In genomic region chr22:50308597-50308935, GRCh38 we compare ENCODE assay signal across 8 cellular contexts. TPM values are rescaled to one million over a fixed set of nuclear protein-coding genes. Genes with fewer than 3 reads are reported as not detected.
DNase-seq lines count a peak whose midpoint lies in the region; ATAC-seq and TF ChIP-seq lines count a peak whose summit lies in the region.

No MANE protein-coding gene starts in this region.

- WGBS in urinary bladder = 38% methylated on average over 7 of the region's 7 CpGs

- H3K4me1 ChIP-seq in breast epithelium (peaks cover 18 to 26% of the 10 kb centered on the region in 2 donors), urinary bladder (ENCODE audit: insufficient read depth) (peaks cover under 1% of the 10 kb centered on the region)

- ATAC-seq in HG03457 (IDR thresholded peaks at IDR 0.05; ENCODE audit: unreplicated experiment) = no peak

- H3K36me3 ChIP-seq in breast epithelium = no peaks in the 10 kb centered on the region
- no peaks in the 10 kb centered on the region for H3K36me3 ChIP-seq in urinary bladder (ENCODE audit: insufficient read depth)

- intact Hi-C loops in breast epithelium (cut with DNase I; ENCODE audit: low total_unique reads) = no loop called here

- H3K4me3 ChIP-seq in breast epithelium = peak overlapping the region in 1 of 3 donors; percentile 37
- H3K4me3 ChIP-seq in urinary bladder (ENCODE audit: low read depth, low read length) = no peak overlapping the region

- H3K27me3 ChIP-seq in breast epithelium = no peaks in the 10 kb centered on the region

- H3K27ac ChIP-seq in breast epithelium (peak overlapping the region; percentile 85 to 98), urinary bladder (ENCODE audit: low read depth) (peak overlapping the region; percentile 11)

- no peak for TF ChIP-seq CTCF in breast epithelium (IDR thresholded peaks at IDR 0.05)

- no peak for TF ChIP-seq POLR2A in breast epithelium (IDR thresholded peaks at IDR 0.05)

- peak; percentile 41 for DNase-seq in AG20443 (ENCODE audit: low spot score)
- DNase-seq in KG1 (lab: John Stamatoyannopoulos, UW) = peak; percentile 65
- peak in 1 of 2 donors; percentile 68 for DNase-seq in breast epithelium (ENCODE audit: low spot score in 2 of 2)
- peak; percentile 75 for DNase-seq in medulla oblongata (ENCODE audit: extremely low spot score)
- DNase-seq in activated effector memory CD4-positive, alpha-beta T cell treated with Interleukin-2 at 50 U/mL for 16 hours = no peak
- no peak for DNase-seq in AML-193 (lab: John Stamatoyannopoulos, UW)

- H3K9me3 ChIP-seq in breast epithelium = no peaks in the 10 kb centered on the region

RNA-seq across cellular contexts. Expression of gene PLXNB2, which starts 1.1 kb away (rescaled TPM):
- total RNA-seq in breast epithelium (100 to 1,000 TPM in 2 of 3 donors, 10 to 100 TPM in 1; 79.0 to 137 (median 122) TPM), urinary bladder (61.7 TPM)
- polyA plus RNA-seq in urinary bladder = 106 TPM

RNA-seq across cellular contexts. Expression of gene DENND6B, which starts 18.2 kb away (rescaled TPM):
- total RNA-seq in breast epithelium (1 to 10 TPM; 1.8 to 6.9 (median 5.4) TPM), urinary bladder (4.1 TPM)
- 4.6 TPM for polyA plus RNA-seq in urinary bladder

RNA-seq across cellular contexts. Expression of gene PPP6R2, which starts 34.6 kb away (rescaled TPM):
- total RNA-seq in breast epithelium (10 to 100 TPM; 48.3 to 54.1 (median 49.5) TPM), urinary bladder (31.1 TPM)
- 46.0 TPM for polyA plus RNA-seq in urinary bladder

RNA-seq across cellular contexts. Expression of gene MAPK11, which starts 38.4 kb away (rescaled TPM):
- total RNA-seq in breast epithelium (10 to 100 TPM in 2 of 3 donors, 1 to 10 TPM in 1; 5.7 to 16.5 (median 13.4) TPM), urinary bladder (4.1 TPM)
- polyA plus RNA-seq in urinary bladder = 13.6 TPM

RNA-seq across cellular contexts. Expression of gene MAPK12, which starts 47.1 kb away (rescaled TPM):
- 1 to 10 TPM; 3.8 to 9.8 (median 5.3) TPM for total RNA-seq in breast epithelium
- total RNA-seq in urinary bladder = 9.3 TPM
- polyA plus RNA-seq in urinary bladder = 21.3 TPM

Comparison
In these comparisons a context has a peak if more than half of its experiments do, and no peak if none do; other contexts are left out.
1. DNase-seq: peak in AG20443 (single experiment), KG1 (single experiment) and medulla oblongata (single experiment); none in activated effector memory CD4-positive, alpha-beta T cell treated with Interleukin-2 at 50 U/mL for 16 hours (single experiment) and AML-193 (0 of 2).